Comparison of ENCODE assay signal across 13 cellular contexts in genomic region chr1:47771766-47772165, GRCh38.
DNase-seq lines count a peak whose midpoint lies in the region; ATAC-seq and TF ChIP-seq lines count a peak whose summit lies in the region.
"Had no signal": no experiment of that assay in that cellular context is flagged by ENCODE, and none has a peak within 500 bp of the region (broad histone marks: within the 10 kb centered on the region; RNA-seq: fewer than 3 reads in every experiment).

No MANE protein-coding gene starts in this region.

- H4K20me1 ChIP-seq in GM23338 (replicated peaks; ENCODE audit: insufficient read depth) = no peaks in the 10 kb centered on the region

- DNase-seq in GM23338 (ENCODE audit: low spot score) (no peak), NCI-H69 (lab: John Stamatoyannopoulos, UW) (peak; percentile 83), left colon (peak; percentile 46 to 54), progenitor cell of endocrine pancreas (ENCODE audit: low spot score, unreplicated experiment) (no peak), A673 (ENCODE audit: low spot score) (no peak), uterus (no peak)
- DNase-seq: CD8-positive, alpha-beta T cell; NCI-H1436; NCI-H2081 treated with DMSO at 0.1 percent for 48 hours; NCI-H774; SIG-M5 had no signal

- H3K4me1 ChIP-seq in GM23338 (ENCODE audit: insufficient read depth) = no peaks in the 10 kb centered on the region; the same call in 1 of the 2 replicates
- H3K4me1 ChIP-seq in A673 (ENCODE audit: insufficient read depth, low read length, poor library complexity, severe bottlenecking) = no peaks in the 10 kb centered on the region
- no peaks in the 10 kb centered on the region for H3K4me1 ChIP-seq in uterus
- H3K4me1 ChIP-seq: HAP-1 had no signal

- H3K9me3 Mint-ChIP-seq in GM23338 (no peaks in the 10 kb centered on the region; the same call in 2 of the 3 replicates), progenitor cell of endocrine pancreas (ENCODE audit: low read depth) (no peaks in the 10 kb centered on the region)
- H3K9me3 Mint-ChIP-seq: CD8-positive, alpha-beta T cell had no signal

- no peak overlapping the region for H3K4me3 ChIP-seq in GM23338
- no peak overlapping the region for H3K4me3 ChIP-seq in A673 (ENCODE audit: low read depth, low read length, poor library complexity, severe bottlenecking)
- no peak overlapping the region for H3K4me3 ChIP-seq in uterus
- H3K4me3 ChIP-seq: HAP-1 had no signal

- POLR2A ChIA-PET in A673 (lab: Charles Lee; ENCODE audit: low non-redundant PET) = no interaction called here

- H3K9me3 ChIP-seq in A673 (ENCODE audit: low read depth, low read length, poor library complexity, severe bottlenecking) (no peaks in the 10 kb centered on the region), uterus (no peaks in the 10 kb centered on the region)
- H3K9me3 ChIP-seq: HAP-1 had no signal

- ATAC-seq in GM23338 (peak; percentile 16; the same call in 1 of the 3 replicates), left colon (peak; percentile 89), HG02970 (IDR thresholded peaks at IDR 0.05; ENCODE audit: low FRiP score, unreplicated experiment) (no peak)
- ATAC-seq: CD8-positive, alpha-beta T cell had no signal

- peaks cover 23% of the 10 kb centered on the region for H3K4me1 Mint-ChIP-seq in GM23338
- peaks cover 9% of the 10 kb centered on the region for H3K4me1 Mint-ChIP-seq in progenitor cell of endocrine pancreas (ENCODE audit: low read depth)

- no TSS peak for BruUV-seq in A673 (replicated peaks; lab: Mats Ljungman, UMichigan)

- no peak overlapping the region for H3K4me3 Mint-ChIP-seq in GM23338
- no peak overlapping the region for H3K4me3 Mint-ChIP-seq in progenitor cell of endocrine pancreas (ENCODE audit: low read depth)
- H3K4me3 Mint-ChIP-seq: CD8-positive, alpha-beta T cell had no signal

- H2AFZ ChIP-seq in GM23338 = no peak overlapping the region

- H3F3A ChIP-seq in GM23338 (replicated peaks; ENCODE audit: low read depth) = no peaks in the 10 kb centered on the region

- no peaks in the 10 kb centered on the region for H3K79me2 ChIP-seq in GM23338 (replicated peaks; ENCODE audit: insufficient read depth)

- H3K27ac Mint-ChIP-seq in GM23338 (no peak overlapping the region; the same call in 1 of the 2 replicates), progenitor cell of endocrine pancreas (peak overlapping the region; percentile 80)
- H3K27ac Mint-ChIP-seq: CD8-positive, alpha-beta T cell had no signal

- H3K36me3 Mint-ChIP-seq in GM23338 (ENCODE audit: low read depth) (no peaks in the 10 kb centered on the region), progenitor cell of endocrine pancreas (ENCODE audit: insufficient read depth) (peaks cover 13% of the 10 kb centered on the region)
- H3K36me3 Mint-ChIP-seq: CD8-positive, alpha-beta T cell had no signal

- no peak for TF ChIP-seq POLR2A in uterus (IDR thresholded peaks at IDR 0.05)

- no peaks in the 10 kb centered on the region for H3K36me3 ChIP-seq in GM23338 (ENCODE audit: insufficient read depth)
- H3K36me3 ChIP-seq in A673 (ENCODE audit: insufficient read depth, low read length, poor library complexity, severe bottlenecking) = no peaks in the 10 kb centered on the region
- H3K36me3 ChIP-seq in uterus = no peaks in the 10 kb centered on the region
- H3K36me3 ChIP-seq: HAP-1 had no signal

- H3K4me2 ChIP-seq in GM23338 = no peak overlapping the region

- TF ChIP-seq CTCF in GM23338 (conservative IDR thresholded peaks at IDR 0.05; ENCODE audit: low read depth in 2 of 2) (no peak), progenitor cell of endocrine pancreas (IDR thresholded peaks at IDR 0.05; ENCODE audit: unreplicated experiment) (no peak), A673 (conservative IDR thresholded peaks at IDR 0.05; ENCODE audit: low read depth, low read length) (no peak), uterus (IDR thresholded peaks at IDR 0.05) (no peak)

- no peak overlapping the region for H3K27ac ChIP-seq in GM23338 (ENCODE audit: low read depth)
- no peak overlapping the region for H3K27ac ChIP-seq in A673 (ENCODE audit: low read depth, low read length, poor library complexity, severe bottlenecking)
- no peak overlapping the region for H3K27ac ChIP-seq in uterus

- intact Hi-C loops in left colon (cut with DNase I, micrococcal nuclease) = no loop called here
- intact Hi-C loops in A673 (cut with micrococcal nuclease; ENCODE audit: unreplicated experiment) = no loop called here
- intact Hi-C loops in uterus (cut with DNase I; ENCODE audit: low total_unique reads) = no loop called here

- H3K27me3 ChIP-seq in GM23338 (ENCODE audit: insufficient read depth) = no peaks in the 10 kb centered on the region
- H3K27me3 ChIP-seq in A673 (replicated peaks; ENCODE audit: insufficient read depth, low read depth, low read length, poor library complexity) = no peaks in the 10 kb centered on the region
- H3K27me3 ChIP-seq in uterus = no peaks in the 10 kb centered on the region

- H3K27me3 Mint-ChIP-seq in GM23338 (ENCODE audit: insufficient read depth, low read depth, poor library complexity) = peaks cover 2% of the 10 kb centered on the region
- H3K27me3 Mint-ChIP-seq in progenitor cell of endocrine pancreas = no peaks in the 10 kb centered on the region

- CTCF ChIA-PET in A673 (lab: Charles Lee) = no interaction called here

- no peaks in the 10 kb centered on the region for H3K9me2 ChIP-seq in GM23338 (ENCODE audit: insufficient read depth)

TF ChIP-seq in GM23338, 12 proteins besides CTCF, POLR2A, EP300 and RAD21 (continues in another document):
- no peak for TF ChIP-seq CREB1 (CRISPR knock-in tag; IDR thresholded peaks at IDR 0.05; ENCODE audit: low read depth)
- no peak for TF ChIP-seq ZNF331 (CRISPR knock-in tag; IDR thresholded peaks at IDR 0.05; ENCODE audit: low read depth)
- no peak for TF ChIP-seq EZH2 (IDR thresholded peaks at IDR 0.05; ENCODE audit: low read depth, unreplicated experiment)
- TF ChIP-seq, protein P1, sequence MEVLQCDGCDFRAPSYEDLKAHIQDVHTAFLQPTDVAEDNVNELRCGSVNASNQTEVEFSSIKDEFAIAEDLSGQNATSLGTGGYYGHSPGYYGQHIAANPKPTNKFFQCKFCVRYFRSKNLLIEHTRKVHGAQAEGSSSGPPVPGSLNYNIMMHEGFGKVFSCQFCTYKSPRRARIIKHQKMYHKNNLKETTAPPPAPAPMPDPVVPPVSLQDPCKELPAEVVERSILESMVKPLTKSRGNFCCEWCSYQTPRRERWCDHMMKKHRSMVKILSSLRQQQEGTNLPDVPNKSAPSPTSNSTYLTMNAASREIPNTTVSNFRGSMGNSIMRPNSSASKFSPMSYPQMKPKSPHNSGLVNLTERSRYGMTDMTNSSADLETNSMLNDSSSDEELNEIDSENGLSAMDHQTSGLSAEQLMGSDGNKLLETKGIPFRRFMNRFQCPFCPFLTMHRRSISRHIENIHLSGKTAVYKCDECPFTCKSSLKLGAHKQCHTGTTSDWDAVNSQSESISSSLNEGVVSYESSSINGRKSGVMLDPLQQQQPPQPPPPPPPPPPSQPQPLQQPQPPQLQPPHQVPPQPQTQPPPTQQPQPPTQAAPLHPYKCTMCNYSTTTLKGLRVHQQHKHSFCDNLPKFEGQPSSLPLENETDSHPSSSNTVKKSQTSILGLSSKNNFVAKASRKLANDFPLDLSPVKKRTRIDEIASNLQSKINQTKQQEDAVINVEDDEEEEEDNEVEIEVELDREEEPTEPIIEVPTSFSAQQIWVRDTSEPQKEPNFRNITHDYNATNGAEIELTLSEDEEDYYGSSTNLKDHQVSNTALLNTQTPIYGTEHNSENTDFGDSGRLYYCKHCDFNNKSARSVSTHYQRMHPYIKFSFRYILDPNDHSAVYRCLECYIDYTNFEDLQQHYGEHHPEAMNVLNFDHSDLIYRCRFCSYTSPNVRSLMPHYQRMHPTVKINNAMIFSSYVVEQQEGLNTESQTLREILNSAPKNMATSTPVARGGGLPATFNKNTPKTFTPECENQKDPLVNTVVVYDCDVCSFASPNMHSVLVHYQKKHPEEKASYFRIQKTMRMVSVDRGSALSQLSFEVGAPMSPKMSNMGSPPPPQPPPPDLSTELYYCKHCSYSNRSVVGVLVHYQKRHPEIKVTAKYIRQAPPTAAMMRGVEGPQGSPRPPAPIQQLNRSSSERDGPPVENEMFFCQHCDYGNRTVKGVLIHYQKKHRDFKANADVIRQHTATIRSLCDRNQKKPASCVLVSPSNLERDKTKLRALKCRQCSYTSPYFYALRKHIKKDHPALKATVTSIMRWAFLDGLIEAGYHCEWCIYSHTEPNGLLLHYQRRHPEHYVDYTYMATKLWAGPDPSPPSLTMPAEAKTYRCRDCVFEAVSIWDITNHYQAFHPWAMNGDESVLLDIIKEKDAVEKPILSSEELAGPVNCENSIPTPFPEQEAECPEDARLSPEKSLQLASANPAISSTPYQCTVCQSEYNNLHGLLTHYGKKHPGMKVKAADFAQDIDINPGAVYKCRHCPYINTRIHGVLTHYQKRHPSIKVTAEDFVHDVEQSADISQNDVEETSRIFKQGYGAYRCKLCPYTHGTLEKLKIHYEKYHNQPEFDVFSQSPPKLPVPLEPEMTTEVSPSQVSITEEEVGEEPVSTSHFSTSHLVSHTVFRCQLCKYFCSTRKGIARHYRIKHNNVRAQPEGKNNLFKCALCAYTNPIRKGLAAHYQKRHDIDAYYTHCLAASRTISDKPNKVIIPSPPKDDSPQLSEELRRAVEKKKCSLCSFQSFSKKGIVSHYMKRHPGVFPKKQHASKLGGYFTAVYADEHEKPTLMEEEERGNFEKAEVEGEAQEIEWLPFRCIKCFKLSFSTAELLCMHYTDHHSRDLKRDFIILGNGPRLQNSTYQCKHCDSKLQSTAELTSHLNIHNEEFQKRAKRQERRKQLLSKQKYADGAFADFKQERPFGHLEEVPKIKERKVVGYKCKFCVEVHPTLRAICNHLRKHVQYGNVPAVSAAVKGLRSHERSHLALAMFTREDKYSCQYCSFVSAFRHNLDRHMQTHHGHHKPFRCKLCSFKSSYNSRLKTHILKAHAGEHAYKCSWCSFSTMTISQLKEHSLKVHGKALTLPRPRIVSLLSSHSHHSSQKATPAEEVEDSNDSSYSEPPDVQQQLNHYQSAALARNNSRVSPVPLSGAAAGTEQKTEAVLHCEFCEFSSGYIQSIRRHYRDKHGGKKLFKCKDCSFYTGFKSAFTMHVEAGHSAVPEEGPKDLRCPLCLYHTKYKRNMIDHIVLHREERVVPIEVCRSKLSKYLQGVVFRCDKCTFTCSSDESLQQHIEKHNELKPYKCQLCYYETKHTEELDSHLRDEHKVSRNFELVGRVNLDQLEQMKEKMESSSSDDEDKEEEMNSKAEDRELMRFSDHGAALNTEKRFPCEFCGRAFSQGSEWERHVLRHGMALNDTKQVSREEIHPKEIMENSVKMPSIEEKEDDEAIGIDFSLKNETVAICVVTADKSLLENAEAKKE (CRISPR knock-in tag; IDR thresholded peaks at IDR 0.05) = no peak
- TF ChIP-seq EZH2phosphoT487 (IDR thresholded peaks at IDR 0.05; ENCODE audit: unreplicated experiment) = no peak
- no peak for TF ChIP-seq JUNB (IDR thresholded peaks at IDR 0.05; ENCODE audit: unreplicated experiment)

Comparison
In these comparisons a context has a peak if more than half of its experiments do, and no peak if none do; other contexts are left out.
1. DNase-seq: peak in NCI-H69 (single experiment) and left colon (2 of 2); none in GM23338 (single experiment), progenitor cell of endocrine pancreas (single experiment), A673 (single experiment) and uterus (0 of 2).